8 cellular contexts compared by ENCODE assay signal in the genomic region with DNA sequence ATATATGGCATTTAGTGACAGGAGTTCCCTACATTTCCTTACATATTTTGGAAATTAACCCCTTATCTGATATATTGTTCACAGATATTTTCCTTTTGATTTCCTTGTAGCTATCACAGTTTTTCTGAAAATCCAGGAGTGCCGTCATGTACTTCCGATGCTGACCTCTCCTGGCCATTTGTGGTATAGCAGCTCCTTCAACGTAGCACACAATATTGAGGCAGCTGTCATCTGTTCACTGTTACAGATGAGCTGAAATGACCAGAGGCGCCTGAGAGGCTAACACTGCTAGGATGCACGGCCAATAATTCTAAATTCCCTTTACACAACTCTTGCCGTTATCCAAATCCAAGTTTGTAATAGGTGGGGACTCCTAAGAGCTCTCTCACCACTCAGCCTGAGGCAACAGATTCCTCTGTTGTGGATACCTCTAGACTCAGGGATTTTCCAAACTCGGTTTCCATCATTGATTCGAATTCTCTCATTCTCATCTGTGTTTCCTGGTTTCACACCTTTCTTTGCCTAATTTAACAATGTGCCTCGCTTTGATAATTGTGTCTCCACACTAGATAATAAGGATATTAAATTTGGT. TPM values are rescaled to one million over a fixed set of nuclear protein-coding genes. Genes with fewer than 3 reads are reported as not detected.
DNase-seq lines count a peak whose midpoint lies in the region; ATAC-seq and TF ChIP-seq lines count a peak whose summit lies in the region.

No MANE protein-coding gene starts in this region.

- H3K4me1 ChIP-seq in adrenal gland (replicated peaks in 1 of 2) (no peaks in the 10 kb centered on the region), right cardiac atrium (ENCODE audit: control insufficient read depth, insufficient read depth, low read length) (no peaks in the 10 kb centered on the region)

- no peak overlapping the region for H3K9ac ChIP-seq in SU-DHL-6 (ENCODE audit: low read length)

- DNase-seq in SIG-M5 treated with dmso at 0.1 percent for 504 hours (lab: John Stamatoyannopoulos, UW; ENCODE audit: unreplicated experiment) (peak; percentile 16), SIG-M5 (lab: John Stamatoyannopoulos, UW) (no peak), NCI-H128 (lab: John Stamatoyannopoulos, UW; ENCODE audit: unreplicated experiment) (peak; percentile 43), adrenal gland (peak; percentile 47 to 93 (median 71)), right cardiac atrium (peak; percentile 47 to 82 (median 54)), sciatic nerve (ENCODE audit: low spot score) (peak; percentile 79)

- no peak overlapping the region for H2AFZ ChIP-seq in SU-DHL-6 (ENCODE audit: low read depth, low read length, severe bottlenecking)

- H3K9me3 ChIP-seq in SU-DHL-6 (ENCODE audit: insufficient read depth, low read length) (no peaks in the 10 kb centered on the region), adrenal gland (replicated peaks in 1 of 3) (no peaks in the 10 kb centered on the region), right cardiac atrium (ENCODE audit: control insufficient read depth, low read length) (no peaks in the 10 kb centered on the region)

- no peaks in the 10 kb centered on the region for H4K20me1 ChIP-seq in SU-DHL-6 (ENCODE audit: low read depth, low read length)

- TF ChIP-seq POLR2A in adrenal gland (IDR thresholded peaks at IDR 0.05) = no peak

- H3K9me2 ChIP-seq in SU-DHL-6 (replicated peaks; ENCODE audit: insufficient read depth, low read length) = no peaks in the 10 kb centered on the region

- H3K79me2 ChIP-seq in SU-DHL-6 (ENCODE audit: insufficient read depth, low read length) = no peaks in the 10 kb centered on the region

- TF ChIP-seq CTCF in SU-DHL-6 (IDR thresholded peaks at IDR 0.05; ENCODE audit: insufficient read depth, low read length, poor library complexity, severe bottlenecking) (peak; percentile 93), adrenal gland (IDR thresholded peaks at IDR 0.05) (peak; percentile 46 to 82 (median 66))

- H3K27me3 ChIP-seq in SU-DHL-6 (ENCODE audit: low read length) (no peaks in the 10 kb centered on the region), adrenal gland (no peaks in the 10 kb centered on the region), right cardiac atrium (ENCODE audit: control insufficient read depth, insufficient read depth) (no peaks in the 10 kb centered on the region)

- intact Hi-C loops in adrenal gland (cut with DNase I) (loop anchor here in 1 of 2 donors (10.0 kb wide), 1 partner anchor 1625 kb away; the partner anchor contains the start of gene OPN5), right cardiac atrium (cut with DNase I) (loop anchor here in 2 of 4 donors (5.0 kb wide), 1 partner anchor 1623 kb away; no protein-coding TSS in a partner anchor), sciatic nerve (cut with DNase I) (no loop called here)

- H3F3A ChIP-seq in SU-DHL-6 (ENCODE audit: insufficient read depth) = no peaks in the 10 kb centered on the region

- H3K4me2 ChIP-seq in SU-DHL-6 (ENCODE audit: low read depth, low read length, poor library complexity, severe bottlenecking) = no peak overlapping the region

- H3K4me3 ChIP-seq in SU-DHL-6 (ENCODE audit: insufficient read depth, low read length, poor library complexity, severe bottlenecking) (no peak overlapping the region), adrenal gland (no peak overlapping the region), right cardiac atrium (ENCODE audit: low read length) (no peak overlapping the region)

- ATAC-seq in HG02678 (IDR thresholded peaks at IDR 0.05; ENCODE audit: unreplicated experiment) (peak; percentile 95), right cardiac atrium (peak; percentile 54 to 72), sciatic nerve (peak; percentile 63)

- H3K27ac ChIP-seq in SU-DHL-6 (ENCODE audit: low read depth, low read length) (no peak overlapping the region), adrenal gland (no peak overlapping the region), right cardiac atrium (ENCODE audit: low read length) (no peak overlapping the region)

- WGBS in adrenal gland, 4 donors = 14 to 20% (median 15%) methylated on average over 9 of the region's 9 CpGs
- WGBS in right cardiac atrium = 16% methylated on average over 9 of the region's 9 CpGs

- H3K36me3 ChIP-seq in SU-DHL-6 (ENCODE audit: low read length) (no peaks in the 10 kb centered on the region), adrenal gland (replicated peaks in 1 of 2) (no peaks in the 10 kb centered on the region)

RNA-seq across cellular contexts. Expression of gene MMUT, which starts 53.0 kb away (rescaled TPM):
- 10 to 100 TPM; 12.0 to 51.9 (median 26.0) TPM for total RNA-seq in adrenal gland
- polyA plus RNA-seq in adrenal gland = 10 to 100 TPM in 2 of 3 donors, 1 to 10 TPM in 1; 7.6 to 56.8 (median 12.4) TPM
- 10 to 100 TPM; 25.8 to 34.3 (median 28.3) TPM for total RNA-seq in right cardiac atrium
- polyA plus RNA-seq in right cardiac atrium = 19.8 TPM
- total RNA-seq in sciatic nerve = 22.7 TPM

RNA-seq across cellular contexts. Expression of gene CENPQ, which starts 53.1 kb away (rescaled TPM):
- total RNA-seq in adrenal gland = 1 to 10 TPM; 1.7 to 4.4 (median 3.9) TPM
- 1 to 10 TPM; 2.8 to 5.9 (median 3.1) TPM for polyA plus RNA-seq in adrenal gland
- total RNA-seq in right cardiac atrium = 1 to 10 TPM; 4.1 to 8.3 (median 6.4) TPM
- 6.5 TPM for polyA plus RNA-seq in right cardiac atrium
- 5.0 TPM for total RNA-seq in sciatic nerve
